ENCODE assay signal across 11 cellular contexts in genomic region chr11:45232341-45233080, GRCh38. TPM values are rescaled to one million over a fixed set of nuclear protein-coding genes. Genes with fewer than 3 reads are reported as not detected.
"Had no signal": no experiment of that assay in that cellular context is flagged by ENCODE, and none has a peak within 500 bp of the region (broad histone marks: within the 10 kb centered on the region; RNA-seq: fewer than 3 reads in every experiment).

No MANE protein-coding gene starts in this region.

- H3K4me3 Mint-ChIP-seq: activated naive CD4-positive, alpha-beta T cell treated with anti-CD3 and anti-CD28 coated beads, Interleukin-2, amount 10 ng/mL, durations not matched to agents 7 days and 5 days; central memory CD8-positive, alpha-beta T cell; mesothelial cell of epicardium; nephron had no signal

- H3K27me3 ChIP-seq: ascending aorta had no signal

- DNase-seq: esophagus squamous epithelium had no signal

- H3K27ac ChIP-seq: esophagus squamous epithelium, lower lobe of right lung, VCaP had no signal

- H3K27ac Mint-ChIP-seq: activated naive CD4-positive, alpha-beta T cell treated with anti-CD3 and anti-CD28 coated beads, Interleukin-2, amount 10 ng/mL, durations not matched to agents 7 days and 5 days; mesothelial cell of epicardium; nephron had no signal

- H3K4me3 ChIP-seq: esophagus squamous epithelium, lower lobe of right lung had no signal

- H3K36me3 Mint-ChIP-seq: activated naive CD4-positive, alpha-beta T cell treated with anti-CD3 and anti-CD28 coated beads, Interleukin-2, amount 10 ng/mL, durations not matched to agents 7 days and 5 days had no signal

- H3K9me3 Mint-ChIP-seq: activated naive CD4-positive, alpha-beta T cell treated with anti-CD3 and anti-CD28 coated beads, Interleukin-2, amount 10 ng/mL, durations not matched to agents 7 days and 5 days; central memory CD8-positive, alpha-beta T cell; mesothelial cell of epicardium; nephron had no signal

- H3K4me1 Mint-ChIP-seq: activated naive CD4-positive, alpha-beta T cell treated with anti-CD3 and anti-CD28 coated beads, Interleukin-2, amount 10 ng/mL, durations not matched to agents 7 days and 5 days; central memory CD8-positive, alpha-beta T cell; nephron had no signal

RNA-seq across cellular contexts. Expression of gene SYT13, which starts 53.6 kb away (rescaled TPM):
- total RNA-seq: ascending aorta, endothelial cell of umbilical vein, fibroblast of villous mesenchyme, lower lobe of right lung, ureter had no signal
